28 cellular contexts compared by ENCODE assay signal in the genomic region with DNA sequence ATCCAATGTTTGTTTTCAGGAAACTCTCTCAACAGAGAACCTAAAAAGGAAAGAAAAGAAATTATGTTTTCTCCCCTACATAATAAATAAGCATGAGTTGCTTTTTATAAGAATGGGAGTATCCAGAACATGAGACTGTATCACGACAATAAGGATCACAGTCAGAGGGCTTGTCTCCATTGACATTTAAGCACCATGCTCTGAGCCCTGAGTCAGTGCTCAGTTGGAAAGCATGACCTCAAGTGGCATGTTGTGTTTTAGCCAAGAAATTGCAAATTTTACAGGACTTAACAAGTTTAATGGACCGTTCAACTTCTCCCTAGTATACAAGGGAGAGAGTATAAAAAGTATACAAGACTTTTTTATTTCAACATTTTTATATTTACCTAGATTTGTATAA.
DNase-seq lines count a peak whose midpoint lies in the region; ATAC-seq and TF ChIP-seq lines count a peak whose summit lies in the region.
"Had no signal": no experiment of that assay in that cellular context is flagged by ENCODE, and none has a peak within 500 bp of the region (broad histone marks: within the 10 kb centered on the region; RNA-seq: fewer than 3 reads in every experiment).

No MANE protein-coding gene starts in this region.

- no peak overlapping the region for H2AK5ac ChIP-seq in IMR-90 (ENCODE audit: low read depth, low read length)

- H3K9me3 ChIP-seq in IMR-90 (ENCODE audit: control insufficient read depth, insufficient read depth, low read length) (no peaks in the 10 kb centered on the region), T-helper 17 cell (ENCODE audit: control insufficient read depth, low read length, poor library complexity, severe bottlenecking) (no peaks in the 10 kb centered on the region)
- H3K9me3 ChIP-seq: adrenal gland, testis had no signal

- no peak overlapping the region for H2AK9ac ChIP-seq in IMR-90 (replicated peaks; ENCODE audit: low read depth, low read length, poor library complexity)

- H4K20me1 ChIP-seq in IMR-90 (ENCODE audit: insufficient read depth, low read length): no peaks in the 10 kb centered on the region

- no peak overlapping the region for H3K4ac ChIP-seq in IMR-90 (ENCODE audit: low read depth, low read length)

- H4K91ac ChIP-seq in IMR-90 (ENCODE audit: insufficient read depth, low read depth, low read length): no peak overlapping the region

- no peak overlapping the region for H3K23ac ChIP-seq in IMR-90 (ENCODE audit: low read depth, low read length)

- no CpG with 5 or more reads among the region's 2 CpGs for WGBS in IMR-90 (ENCODE audit: extremely low coverage in 2 of 2, insufficient read length in 1 of 2), 2 experiments

- H3K79me1 ChIP-seq in IMR-90 (ENCODE audit: low read depth in 1 of 2, low read length in 2 of 2): no peaks in the 10 kb centered on the region

- H2BK5ac ChIP-seq in IMR-90 (ENCODE audit: low read depth, low read length, poor library complexity, severe bottlenecking): no peak overlapping the region

- H3K27me3 Mint-ChIP-seq in type B pancreatic cell: no peaks in the 10 kb centered on the region
- H3K27me3 Mint-ChIP-seq in MCF 10A (ENCODE audit: insufficient read depth, unreplicated experiment): no peaks in the 10 kb centered on the region
- no peaks in the 10 kb centered on the region for H3K27me3 Mint-ChIP-seq in T-helper 17 cell
- H3K27me3 Mint-ChIP-seq: activated CD4-positive, alpha-beta T cell treated with anti-CD3 and anti-CD28 coated beads, Interleukin-2, amount 10 ng/mL, durations not matched to agents 7 days and 5 days; stimulated activated naive B cell treated with anti-CD40 and anti-IgM and Interleukin-4, amounts not matched to agents 10 μg/mL and 1 μg/mL and 100 μg/mL, for 72 hours had no signal

- H3K9ac ChIP-seq in IMR-90 (ENCODE audit: low read depth, low read length): no peak overlapping the region
- H3K9ac ChIP-seq: KMS-11 had no signal

- dilution Hi-C loops in IMR-90 (cut with HindIII; ENCODE audit: low sequenced_read_pairs, unreplicated experiment): no loop called here

- H3K56ac ChIP-seq in IMR-90 (ENCODE audit: extremely low read depth, insufficient read depth, low read length): no peak overlapping the region

- TF ChIP-seq POLR2A in IMR-90 (IDR thresholded peaks at IDR 0.05; ENCODE audit: low read depth, low read length): no peak

- H3K4me3 ChIP-seq in IMR-90 (ENCODE audit: insufficient read depth, low read depth, low read length) (no peak overlapping the region), choroid plexus epithelial cell (ENCODE audit: low read depth, low read length) (no peak overlapping the region)
- H3K4me3 ChIP-seq: adrenal gland, lung, testis had no signal

- peaks cover 7% of the 10 kb centered on the region for H3K9me3 Mint-ChIP-seq in type B pancreatic cell
- H3K9me3 Mint-ChIP-seq in MCF 10A (ENCODE audit: unreplicated experiment): peaks cover 8% of the 10 kb centered on the region
- H3K9me3 Mint-ChIP-seq: activated CD4-positive, alpha-beta T cell treated with anti-CD3 and anti-CD28 coated beads, Interleukin-2, amount 10 ng/mL, durations not matched to agents 7 days and 5 days; CD8-positive, alpha-beta T cell had no signal

- in situ Hi-C loops in IMR-90 (cut with MboI; ENCODE audit: low sequenced_read_pairs): no loop called here

- H3K4me3 Mint-ChIP-seq in type B pancreatic cell (peak overlapping the region; percentile 20), MCF 10A (ENCODE audit: unreplicated experiment) (no peak overlapping the region), T-helper 17 cell (no peak overlapping the region)
- H3K4me3 Mint-ChIP-seq: activated CD4-positive, alpha-beta T cell treated with anti-CD3 and anti-CD28 coated beads, Interleukin-2, amount 10 ng/mL, durations not matched to agents 7 days and 5 days; CD8-positive, alpha-beta T cell; endodermal cell; stimulated activated naive B cell treated with anti-CD40 and anti-IgM and Interleukin-4, amounts not matched to agents 10 μg/mL and 1 μg/mL and 100 μg/mL, for 72 hours had no signal

- H3K9me1 ChIP-seq in IMR-90 (ENCODE audit: insufficient read depth, low read length): no peaks in the 10 kb centered on the region

- H2BK120ac ChIP-seq in IMR-90 (ENCODE audit: low read depth, low read length): no peak overlapping the region

- peaks cover 9% of the 10 kb centered on the region for H3K4me1 Mint-ChIP-seq in type B pancreatic cell (ENCODE audit: unreplicated experiment)
- H3K4me1 Mint-ChIP-seq in MCF 10A (ENCODE audit: insufficient read depth, unreplicated experiment): no peaks in the 10 kb centered on the region
- H3K4me1 Mint-ChIP-seq in T-helper 17 cell: no peaks in the 10 kb centered on the region
- H3K4me1 Mint-ChIP-seq: activated CD4-positive, alpha-beta T cell treated with anti-CD3 and anti-CD28 coated beads, Interleukin-2, amount 10 ng/mL, durations not matched to agents 7 days and 5 days; stimulated activated naive B cell treated with anti-CD40 and anti-IgM and Interleukin-4, amounts not matched to agents 10 μg/mL and 1 μg/mL and 100 μg/mL, for 72 hours had no signal

- H2AFZ ChIP-seq in IMR-90 (replicated peaks; ENCODE audit: low read length, poor library complexity): no peak overlapping the region

- no peak overlapping the region for H4K5ac ChIP-seq in IMR-90 (ENCODE audit: low read depth, low read length)

- no peak for TF ChIP-seq CTCF in IMR-90 (conservative IDR thresholded peaks at IDR 0.05; ENCODE audit: low read depth, low read length)
- no peak for TF ChIP-seq CTCF in choroid plexus epithelial cell (conservative IDR thresholded peaks at IDR 0.05; ENCODE audit: low read depth, low read length)
- TF ChIP-seq CTCF in type B pancreatic cell (conservative IDR thresholded peaks at IDR 0.05): no peak
- no peak for TF ChIP-seq CTCF in MCF 10A (IDR thresholded peaks at IDR 0.05; ENCODE audit: unreplicated experiment)

- intact Hi-C loops in IMR-90 (cut with micrococcal nuclease) (no loop called here), MCF 10A (cut with micrococcal nuclease) (no loop called here)

- no peak for TF ChIP-seq RAD21 in IMR-90 (IDR thresholded peaks at IDR 0.05; ENCODE audit: low read length)

- no peak overlapping the region for H3K18ac ChIP-seq in IMR-90 (ENCODE audit: low read depth, low read length)

- no peak overlapping the region for H3K27ac ChIP-seq in IMR-90 (ENCODE audit: insufficient read depth, low read length)
- H3K27ac ChIP-seq: adrenal gland, KMS-11, testis had no signal

- POLR2A ChIA-PET in IMR-90 (lab: Charles Lee; ENCODE audit: unreplicated experiment): no interaction called here
- POLR2A ChIA-PET in MCF 10A (lab: Yijun Ruan, JAX): no interaction called here

- peaks cover 2% of the 10 kb centered on the region; the same call in 1 of the 2 replicates for H3K4me1 ChIP-seq in IMR-90 (ENCODE audit: control insufficient read depth, insufficient read depth, low read length)
- H3K4me1 ChIP-seq: adrenal gland, testis had no signal

- H3K14ac ChIP-seq in IMR-90 (replicated peaks; ENCODE audit: low read depth, low read length): no peak overlapping the region

- H4K8ac ChIP-seq in IMR-90 (ENCODE audit: low read depth in 2 of 2, low read length in 2 of 2): peak overlapping the region in 1 of 2 experiments; percentile 10; a peak in 1 of 4 replicates

- H3K36me3 Mint-ChIP-seq in type B pancreatic cell: no peaks in the 10 kb centered on the region
- H3K36me3 Mint-ChIP-seq in MCF 10A (ENCODE audit: insufficient read depth, unreplicated experiment): no peaks in the 10 kb centered on the region
- H3K36me3 Mint-ChIP-seq in T-helper 17 cell (ENCODE audit: low read depth): no peaks in the 10 kb centered on the region
- H3K36me3 Mint-ChIP-seq: CD8-positive, alpha-beta T cell; stimulated activated naive B cell treated with anti-CD40 and anti-IgM and Interleukin-4, amounts not matched to agents 10 μg/mL and 1 μg/mL and 100 μg/mL, for 72 hours had no signal

- no peak overlapping the region for H2BK15ac ChIP-seq in IMR-90 (ENCODE audit: low read depth, low read length)

- no peak overlapping the region for H3K4me2 ChIP-seq in IMR-90 (ENCODE audit: low read depth, low read length)
- H3K4me2 ChIP-seq: KMS-11 had no signal

- CTCF ChIA-PET in IMR-90 (lab: Yijun Ruan, JAX) (no interaction called here), MCF 10A (lab: Yijun Ruan, JAX) (interaction anchor here (1.0 kb wide), 1 partner anchor 437 kb away, joined by 3 read pairs; no protein-coding TSS in a partner anchor)

- BruUV-seq in IMR-90 (replicated peaks; lab: Mats Ljungman, UMichigan): no TSS peak
- no TSS peak for BruUV-seq in MCF 10A (replicated peaks; lab: Mats Ljungman, UMichigan)

- peak overlapping the region; percentile 6 for H3K27ac Mint-ChIP-seq in type B pancreatic cell
- no peak overlapping the region for H3K27ac Mint-ChIP-seq in MCF 10A (ENCODE audit: low read depth, unreplicated experiment)
- no peak overlapping the region for H3K27ac Mint-ChIP-seq in T-helper 17 cell
- H3K27ac Mint-ChIP-seq: activated CD4-positive, alpha-beta T cell treated with anti-CD3 and anti-CD28 coated beads, Interleukin-2, amount 10 ng/mL, durations not matched to agents 7 days and 5 days; CD8-positive, alpha-beta T cell; endodermal cell; stimulated activated naive B cell treated with anti-CD40 and anti-IgM and Interleukin-4, amounts not matched to agents 10 μg/mL and 1 μg/mL and 100 μg/mL, for 72 hours had no signal

- no peak overlapping the region for H2BK20ac ChIP-seq in IMR-90 (ENCODE audit: low read depth, low read length)

- DNase-seq in IMR-90 (no peak), choroid plexus epithelial cell (ENCODE audit: low read depth) (peak; percentile 45), myocyte (ENCODE audit: low read depth) (peak; percentile 22), type B pancreatic cell (ENCODE audit: extremely low spot score, unreplicated experiment) (no peak), MCF 10A (ENCODE audit: unreplicated experiment) (no peak), HuH-7 (ENCODE audit: low spot score) (no peak), T-helper 17 cell (no peak)
- DNase-seq: activated CD4-positive, alpha-beta T cell treated with anti-CD3 and anti-CD28 coated beads, Interleukin-2, amount 10 ng/mL, durations not matched to agents 7 days and 5 days; activated naive CD4-positive, alpha-beta T cell; activated T-cell treated with anti-CD3 and anti-CD28 coated beads, Interleukin-2, amount 50 U/mL, for 48 hours; adrenal gland; CD8-positive, alpha-beta T cell; cortex of kidney; DMS153; endodermal cell; GF-D8; GOT3; NCI-H1048; NCI-H187; NCI-H226; NCI-H774; nucleus accumbens; stimulated activated CD4-positive, alpha-beta T cell treated with anti-CD3 and anti-CD28 coated beads, Interleukin-4, amount 100 ng/mL, for 1 hour; stimulated activated naive B cell treated with anti-CD40 and anti-IgM and Interleukin-4, amounts not matched to agents 10 μg/mL and 1 μg/mL and 100 μg/mL, for 72 hours; T-helper 2 cell; testis had no signal

- no peaks in the 10 kb centered on the region for H3K36me3 ChIP-seq in IMR-90 (ENCODE audit: control insufficient read depth, insufficient read depth, low read length)
- H3K36me3 ChIP-seq: adrenal gland had no signal

- no peaks in the 10 kb centered on the region for H3K27me3 ChIP-seq in IMR-90 (ENCODE audit: control insufficient read depth, insufficient read depth, low read length)
- H3K27me3 ChIP-seq: adrenal gland, testis had no signal

- ATAC-seq in IMR-90 (ENCODE audit: low read depth) (peak; percentile 37; the same call in 1 of the 2 replicates), T-helper 17 cell (no peak)
- ATAC-seq: CD8-positive, alpha-beta T cell; stimulated activated naive B cell treated with anti-CD40 and anti-IgM and Interleukin-4, amounts not matched to agents 10 μg/mL and 1 μg/mL and 100 μg/mL, for 72 hours had no signal

Comparison
In these comparisons a context has a peak if more than half of its experiments do, and no peak if none do; other contexts are left out.
1. DNase-seq: peak in choroid plexus epithelial cell (single experiment) and myocyte (single experiment); none in IMR-90 (single experiment), type B pancreatic cell (single experiment), MCF 10A (single experiment), HuH-7 (single experiment) and T-helper 17 cell (0 of 3).